13 cellular contexts compared by ENCODE assay signal in genomic region chr22:27990451-27990840, GRCh38.
DNase-seq lines count a peak whose midpoint lies in the region; ATAC-seq and TF ChIP-seq lines count a peak whose summit lies in the region.
"Had no signal": no experiment of that assay in that cellular context is flagged by ENCODE, and none has a peak within 500 bp of the region (broad histone marks: within the 10 kb centered on the region; RNA-seq: fewer than 3 reads in every experiment).

No MANE protein-coding gene starts in this region.

- peaks cover 10% of the 10 kb centered on the region for H3K36me3 Mint-ChIP-seq in chondrocyte (ENCODE audit: low read depth)
- H3K36me3 Mint-ChIP-seq: stimulated activated effector memory CD8-positive, alpha-beta T cell treated with anti-CD3 and anti-CD28 coated beads, Interleukin-12 subunit alpha, Interleukin-12 subunit beta, amount 100 ng/mL, for 72 hours had no signal

- DNase-seq in HCT116 (ENCODE audit: low read depth, low spot score) (no peak), chondrocyte (ENCODE audit: low spot score) (peak; percentile 55), left lobe of liver (ENCODE audit: low spot score) (peak; percentile 44), putamen (ENCODE audit: low spot score) (no peak), DMS153 treated with DMSO at 0.1 percent for 48 hours (lab: John Stamatoyannopoulos, UW; ENCODE audit: unreplicated experiment) (no peak)
- DNase-seq: midbrain, NCI-H1048 had no signal

- TF ChIP-seq POLR2A in HCT116 (IDR thresholded peaks at IDR 0.05; ENCODE audit: borderline replicate concordance, extremely low read depth, insufficient read depth, insufficient read length) = no peak

- no peak overlapping the region for H3K4me3 ChIP-seq in HCT116 (replicated peaks in 1 of 2; ENCODE audit: low read depth in 1 of 2, low read length in 2 of 2)
- H3K4me3 ChIP-seq: smooth muscle cell had no signal

- no peak overlapping the region for H3K4me3 Mint-ChIP-seq in chondrocyte (ENCODE audit: unreplicated experiment)
- H3K4me3 Mint-ChIP-seq: B cell; stimulated activated effector memory CD8-positive, alpha-beta T cell treated with anti-CD3 and anti-CD28 coated beads, Interleukin-12 subunit alpha, Interleukin-12 subunit beta, amount 100 ng/mL, for 72 hours had no signal

- TF ChIP-seq RAD21 in HCT116 (IDR thresholded peaks at IDR 0.05; ENCODE audit: low read depth) = no peak

- H4K20me1 ChIP-seq in HCT116 (ENCODE audit: insufficient read depth) = no peaks in the 10 kb centered on the region

- BruUV-seq in HCT116 (replicated peaks; lab: Mats Ljungman, UMichigan) = no TSS peak

- no peaks in the 10 kb centered on the region for H3K9me2 ChIP-seq in HCT116 (ENCODE audit: insufficient read depth)

- peaks cover 2 to 7% of the 10 kb centered on the region in 2 experiments; a peak in 2 of 4 replicates for H3K4me1 ChIP-seq in HCT116 (ENCODE audit: control insufficient read depth in 1 of 2, insufficient read depth in 2 of 2, low read length in 2 of 2)

- POLR2A ChIA-PET in HCT116 (lab: Charles Lee) = interaction anchor here (0.6 to 1.7 kb wide), 2 partner anchors 9 to 71 kb away, joined by 3 to 5 read pairs; partner anchors contain the start of gene PITPNB

- H3K4me2 ChIP-seq in HCT116 (ENCODE audit: low read length) = peak overlapping the region; percentile 42; the same call in 1 of the 2 replicates
- H3K4me2 ChIP-seq: smooth muscle cell had no signal

- no peak overlapping the region for H3K9ac ChIP-seq in HCT116 (ENCODE audit: low read length)

- no peaks in the 10 kb centered on the region for H3K36me3 ChIP-seq in HCT116 (ENCODE audit: control insufficient read depth in 1 of 2, insufficient read depth in 2 of 2, low read length in 2 of 2)
- H3K36me3 ChIP-seq: neutrophil had no signal

- H3K4me1 Mint-ChIP-seq in chondrocyte (ENCODE audit: low read depth) = peaks cover 25% of the 10 kb centered on the region
- H3K4me1 Mint-ChIP-seq: stimulated activated effector memory CD8-positive, alpha-beta T cell treated with anti-CD3 and anti-CD28 coated beads, Interleukin-12 subunit alpha, Interleukin-12 subunit beta, amount 100 ng/mL, for 72 hours had no signal

- no peak overlapping the region for H2AFZ ChIP-seq in HCT116 (ENCODE audit: low read depth, low read length, poor library complexity, severe bottlenecking)

- intact Hi-C loops in HCT116 (cut with micrococcal nuclease) = no loop called here

- H3K27ac ChIP-seq in HCT116 (ENCODE audit: low read depth, low read length) (no peak overlapping the region), temporal lobe (ENCODE audit: low read depth, low read length) (peak overlapping the region; percentile 40)
- H3K27ac ChIP-seq: neutrophil had no signal

- H3K9me3 ChIP-seq in HCT116 (ENCODE audit: control insufficient read depth in 1 of 2, insufficient read depth in 1 of 2, low read depth in 1 of 2, low read length in 2 of 2) = no peaks in the 10 kb centered on the region
- H3K9me3 ChIP-seq: neutrophil had no signal

- no peak overlapping the region for H3K27ac Mint-ChIP-seq in chondrocyte (ENCODE audit: unreplicated experiment)
- H3K27ac Mint-ChIP-seq: B cell; stimulated activated effector memory CD8-positive, alpha-beta T cell treated with anti-CD3 and anti-CD28 coated beads, Interleukin-12 subunit alpha, Interleukin-12 subunit beta, amount 100 ng/mL, for 72 hours had no signal

- no peak for ATAC-seq in HCT116
- peak; percentile 1 for ATAC-seq in left lobe of liver
- ATAC-seq in HG03571 (IDR thresholded peaks at IDR 0.05; ENCODE audit: unreplicated experiment) = no peak
- ATAC-seq: stimulated activated effector memory CD8-positive, alpha-beta T cell treated with anti-CD3 and anti-CD28 coated beads, Interleukin-12 subunit alpha, Interleukin-12 subunit beta, amount 100 ng/mL, for 72 hours had no signal

- TF ChIP-seq CTCF in HCT116 (IDR thresholded peaks at IDR 0.05 in 2 of 3, conservative IDR thresholded peaks at IDR 0.05 in 1 of 3; ENCODE audit: borderline replicate concordance in 1 of 3, insufficient read depth in 1 of 3, low read depth in 2 of 3, low read length in 2 of 3) (no peak), chondrocyte (IDR thresholded peaks at IDR 0.05) (no peak)

- RAD21 ChIA-PET in HCT116 (lab: Charles Lee; ENCODE audit: low non-redundant PET in 1 of 2, low total read pairs in 2 of 2, uncharacterized antibody in 2 of 2, unreplicated experiment in 2 of 2) = interaction anchor here in 1 of 2 experiments (1.1 kb wide), 1 partner anchor 71 kb away, joined by 4 read pairs; the partner anchor contains the start of gene PITPNB

- H3K27me3 Mint-ChIP-seq in chondrocyte (ENCODE audit: low read depth) = no peaks in the 10 kb centered on the region
- H3K27me3 Mint-ChIP-seq: B cell had no signal

- no peaks in the 10 kb centered on the region for H3K27me3 ChIP-seq in HCT116 (ENCODE audit: insufficient read depth, low read length)
- H3K27me3 ChIP-seq: neutrophil had no signal

- CTCF ChIA-PET in HCT116 (lab: Charles Lee) = interaction anchor here (1.0 to 2.1 kb wide), 10 partner anchors 9 to 110 kb away, joined by 3 to 9 read pairs (median 4); partner anchors contain the start of gene PITPNB

- H3K79me2 ChIP-seq in HCT116 (ENCODE audit: insufficient read depth, low read length) = no peaks in the 10 kb centered on the region

- no peaks in the 10 kb centered on the region for H3K9me3 Mint-ChIP-seq in chondrocyte (ENCODE audit: low read depth)
- H3K9me3 Mint-ChIP-seq: stimulated activated effector memory CD8-positive, alpha-beta T cell treated with anti-CD3 and anti-CD28 coated beads, Interleukin-12 subunit alpha, Interleukin-12 subunit beta, amount 100 ng/mL, for 72 hours had no signal

TF ChIP-seq in HCT116, 20 proteins besides CTCF, POLR2A, EP300 and RAD21:
- no peak for TF ChIP-seq ATF3 (IDR thresholded peaks at IDR 0.05)
- TF ChIP-seq MAX (IDR thresholded peaks at IDR 0.05) = no peak
- TF ChIP-seq REST (IDR thresholded peaks at IDR 0.05; ENCODE audit: low read depth) = no peak
- TF ChIP-seq EZH2phosphoT487 (IDR thresholded peaks at IDR 0.05; ENCODE audit: borderline replicate concordance) = no peak
- no peak for TF ChIP-seq JUND (IDR thresholded peaks at IDR 0.05)
- TF ChIP-seq FOSL1 (IDR thresholded peaks at IDR 0.05; ENCODE audit: low read depth) = no peak
- no peak for TF ChIP-seq EZH2 (IDR thresholded peaks at IDR 0.05)
- no peak for TF ChIP-seq ZBTB33 (IDR thresholded peaks at IDR 0.05; ENCODE audit: extremely low read depth, insufficient replicate concordance, low read length)
- TF ChIP-seq ZFX (IDR thresholded peaks at IDR 0.05) = no peak
- TF ChIP-seq POLR2AphosphoS5 (IDR thresholded peaks at IDR 0.05; ENCODE audit: low read depth, low read length) = no peak
- no peak for TF ChIP-seq CEBPB (IDR thresholded peaks at IDR 0.05; ENCODE audit: low read depth)
- no peak for TF ChIP-seq SIN3A (IDR thresholded peaks at IDR 0.05; ENCODE audit: low read depth)
- no peak for TF ChIP-seq YY1 (IDR thresholded peaks at IDR 0.05; ENCODE audit: extremely low read depth, insufficient replicate concordance, low read depth, low read length)
- no peak for TF ChIP-seq ZNF274 (IDR thresholded peaks at IDR 0.05; ENCODE audit: low read depth, low read length)
TF ChIP-seq in HCT116: peak in this region for 0.

Comparison
In these comparisons a context has a peak if more than half of its experiments do, and no peak if none do; other contexts are left out.
1. DNase-seq: peak in chondrocyte (single experiment) and left lobe of liver (single experiment); none in HCT116 (single experiment), putamen (single experiment) and DMS153 treated with DMSO at 0.1 percent for 48 hours (single experiment).